In genomic region chr5:180613188-180613587, GRCh38 we compare ENCODE assay signal across 1 cellular context.
TF ChIP-seq lines count a peak whose summit lies in the region.

No MANE protein-coding gene starts in this region.

TF ChIP-seq in HEK293, 187 proteins besides CTCF, POLR2A, EP300 and RAD21 (continued from another document):
- TF ChIP-seq ZNF239 (tag by site-specific recombination; IDR thresholded peaks at IDR 0.05) (no peak), SP7 (tag by site-specific recombination; IDR thresholded peaks at IDR 0.05) (no peak), PRDM1 (tag by site-specific recombination; IDR thresholded peaks at IDR 0.05) (no peak), ZNF626 (tag by site-specific recombination; IDR thresholded peaks at IDR 0.05) (no peak), ZIC2 (tag by site-specific recombination; IDR thresholded peaks at IDR 0.05) (0 out of 2 replicates have a peak, but pooled peaks have one; percentile 40), ZBTB44 (tag by site-specific recombination; IDR thresholded peaks at IDR 0.05) (no peak)
- TF ChIP-seq, protein P1, sequence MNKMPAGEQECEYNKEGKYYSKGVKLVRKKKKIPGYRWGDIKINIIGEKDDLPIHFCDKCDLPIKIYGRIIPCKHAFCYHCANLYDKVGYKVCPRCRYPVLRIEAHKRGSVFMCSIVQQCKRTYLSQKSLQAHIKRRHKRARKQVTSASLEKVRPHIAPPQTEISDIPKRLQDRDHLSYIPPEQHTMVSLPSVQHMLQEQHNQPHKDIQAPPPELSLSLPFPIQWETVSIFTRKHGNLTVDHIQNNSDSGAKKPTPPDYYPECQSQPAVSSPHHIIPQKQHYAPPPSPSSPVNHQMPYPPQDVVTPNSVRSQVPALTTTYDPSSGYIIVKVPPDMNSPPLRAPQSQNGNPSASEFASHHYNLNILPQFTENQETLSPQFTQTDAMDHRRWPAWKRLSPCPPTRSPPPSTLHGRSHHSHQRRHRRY (tag by site-specific recombination; IDR thresholded peaks at IDR 0.05) = no peak
- TF ChIP-seq, protein P2, sequence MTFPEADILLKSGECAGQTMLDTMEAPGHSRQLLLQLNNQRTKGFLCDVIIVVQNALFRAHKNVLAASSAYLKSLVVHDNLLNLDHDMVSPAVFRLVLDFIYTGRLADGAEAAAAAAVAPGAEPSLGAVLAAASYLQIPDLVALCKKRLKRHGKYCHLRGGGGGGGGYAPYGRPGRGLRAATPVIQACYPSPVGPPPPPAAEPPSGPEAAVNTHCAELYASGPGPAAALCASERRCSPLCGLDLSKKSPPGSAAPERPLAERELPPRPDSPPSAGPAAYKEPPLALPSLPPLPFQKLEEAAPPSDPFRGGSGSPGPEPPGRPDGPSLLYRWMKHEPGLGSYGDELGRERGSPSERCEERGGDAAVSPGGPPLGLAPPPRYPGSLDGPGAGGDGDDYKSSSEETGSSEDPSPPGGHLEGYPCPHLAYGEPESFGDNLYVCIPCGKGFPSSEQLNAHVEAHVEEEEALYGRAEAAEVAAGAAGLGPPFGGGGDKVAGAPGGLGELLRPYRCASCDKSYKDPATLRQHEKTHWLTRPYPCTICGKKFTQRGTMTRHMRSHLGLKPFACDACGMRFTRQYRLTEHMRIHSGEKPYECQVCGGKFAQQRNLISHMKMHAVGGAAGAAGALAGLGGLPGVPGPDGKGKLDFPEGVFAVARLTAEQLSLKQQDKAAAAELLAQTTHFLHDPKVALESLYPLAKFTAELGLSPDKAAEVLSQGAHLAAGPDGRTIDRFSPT (tag by site-specific recombination; IDR thresholded peaks at IDR 0.05) = no peak
